ENCODE assay signal across 9 cellular contexts in genomic region chr1:25743164-25744139, GRCh38. TPM values are rescaled to one million over a fixed set of nuclear protein-coding genes. Genes with fewer than 3 reads are reported as not detected.
A peak's percentile ranks its signal among the peaks of the same experiment; 100 is the strongest.
DNase-seq lines count a peak whose midpoint lies in the region; ATAC-seq and TF ChIP-seq lines count a peak whose summit lies in the region.
"Had no signal": no experiment of that assay in that cellular context is flagged by ENCODE, and none has a peak within 500 bp of the region (broad histone marks: within the 10 kb centered on the region; RNA-seq: fewer than 3 reads in every experiment).

No MANE protein-coding gene starts in this region.

- in situ Hi-C loops in Panc1 (cut with HindIII; ENCODE audit: low pct_unique_long_range_greater_than_20kb, low sequenced_read_pairs), result no loop called here

- peaks cover 3% of the 10 kb centered on the region for H3K27me3 Mint-ChIP-seq in activated naive CD8-positive, alpha-beta T cell treated with anti-CD3 and anti-CD28 coated beads, Interleukin-2, amount 50 U/mL, for 24 hours

- H3K36me3 Mint-ChIP-seq in activated naive CD8-positive, alpha-beta T cell treated with anti-CD3 and anti-CD28 coated beads, Interleukin-2, amount 50 U/mL, for 24 hours (ENCODE audit: low read depth), result no peaks in the 10 kb centered on the region

- H3K9me3 Mint-ChIP-seq in activated naive CD8-positive, alpha-beta T cell treated with anti-CD3 and anti-CD28 coated beads, Interleukin-2, amount 50 U/mL, for 24 hours, result no peaks in the 10 kb centered on the region

- intact Hi-C loops in Panc1 (cut with micrococcal nuclease; ENCODE audit: unreplicated experiment), result no loop called here
- intact Hi-C loops in posterior vena cava (cut with DNase I), result loop anchor here (5.0 kb wide), 4 partner anchors 36 to 634 kb away; partner anchors contain the start of gene MAN1C1 (in 1 of the 2)

- no TSS peak for BruUV-seq in Panc1 (replicated peaks; lab: Mats Ljungman, UMichigan)

- H3K4me1 ChIP-seq in Panc1 (ENCODE audit: control insufficient read depth, insufficient read depth, low read length), result peaks cover 5% of the 10 kb centered on the region; the same call in 1 of the 2 replicates

- POLR2A ChIA-PET in Panc1 (lab: Charles Lee), result interaction anchor here (0.6 kb wide), 1 partner anchor 13 kb away, joined by 5 read pairs; no protein-coding TSS in a partner anchor
- POLR2A ChIA-PET in RWPE1 (lab: Yijun Ruan, JAX; ENCODE audit: low non-redundant PET), result interaction anchor here (0.6 kb wide), 1 partner anchor 190 kb away, joined by 3 read pairs; no protein-coding TSS in a partner anchor

- no peak overlapping the region for H3K4me3 Mint-ChIP-seq in activated naive CD8-positive, alpha-beta T cell treated with anti-CD3 and anti-CD28 coated beads, Interleukin-2, amount 50 U/mL, for 24 hours

- H3K36me3 ChIP-seq in Panc1 (ENCODE audit: control insufficient read depth, insufficient read depth, low read length), result no peaks in the 10 kb centered on the region

- H3K9me3 ChIP-seq in Panc1 (ENCODE audit: control insufficient read depth, insufficient read depth, low read depth, low read length), result no peaks in the 10 kb centered on the region

- TF ChIP-seq CTCF in Panc1 (IDR thresholded peaks at IDR 0.05), result no peak
- no peak for TF ChIP-seq CTCF in RWPE1 (conservative IDR thresholded peaks at IDR 0.05; ENCODE audit: low read depth)

- no peak overlapping the region for H3K4me3 ChIP-seq in Panc1 (ENCODE audit: low read depth in 2 of 2, low read length in 2 of 2)

- H3K27ac ChIP-seq in Panc1 (ENCODE audit: low read length), result no peak overlapping the region
- no peak overlapping the region for H3K27ac ChIP-seq in RWPE1

- CTCF ChIA-PET in Panc1 (lab: Charles Lee), result no interaction called here
- CTCF ChIA-PET in RWPE1 (lab: Yijun Ruan, JAX), result interaction anchor here (0.5 to 1.2 kb wide), 2 partner anchors 35 to 68 kb away, joined by 3 read pairs; no protein-coding TSS in a partner anchor

- no peak overlapping the region for H3K27ac Mint-ChIP-seq in activated naive CD8-positive, alpha-beta T cell treated with anti-CD3 and anti-CD28 coated beads, Interleukin-2, amount 50 U/mL, for 24 hours

- ATAC-seq in Panc1 (peak; percentile 24; the same call in 1 of the 2 replicates), GM19463 (IDR thresholded peaks at IDR 0.05; ENCODE audit: unreplicated experiment) (no peak), GM21515 (IDR thresholded peaks at IDR 0.05; ENCODE audit: unreplicated experiment) (no peak)
- no peak for ATAC-seq in activated naive CD8-positive, alpha-beta T cell treated with anti-CD3 and anti-CD28 coated beads, Interleukin-2, amount 50 U/mL, for 24 hours

- no peaks in the 10 kb centered on the region for H3K27me3 ChIP-seq in Panc1 (ENCODE audit: control insufficient read depth, insufficient read depth, low read length)

- DNase-seq in COLO829 (ENCODE audit: low spot score) (peak; percentile 85), Panc1 (ENCODE audit: low read depth, low spot score) (no peak), globus pallidus (ENCODE audit: low spot score) (peak; percentile 78), posterior vena cava (ENCODE audit: low spot score) (peak; percentile 97), RWPE1 (ENCODE audit: low spot score) (no peak)
- DNase-seq in activated naive CD8-positive, alpha-beta T cell treated with anti-CD3 and anti-CD28 coated beads, Interleukin-2, amount 50 U/mL, for 24 hours, result no peak
- DNase-seq: activated gamma-delta T cell had no signal

- peaks cover 2% of the 10 kb centered on the region for H3K4me1 Mint-ChIP-seq in activated naive CD8-positive, alpha-beta T cell treated with anti-CD3 and anti-CD28 coated beads, Interleukin-2, amount 50 U/mL, for 24 hours

RNA-seq across cellular contexts. Expression of gene SELENON, which starts 56.5 kb away (rescaled TPM):
- total RNA-seq in Panc1 (2021; ENCODE audit: unreplicated experiment), result 57.2 TPM
- 66.2 TPM for polyA plus RNA-seq in Panc1 (2012; ENCODE audit: insufficient read length)
- 10 to 100 TPM; 85.7 to 88.0 TPM for total RNA-seq in posterior vena cava

Comparison
In these comparisons a context has a peak if more than half of its experiments do, and no peak if none do; other contexts are left out.
1. DNase-seq: peak in COLO829 (single experiment), globus pallidus (single experiment) and posterior vena cava (single experiment); none in Panc1 (single experiment), RWPE1 (single experiment) and activated naive CD8-positive, alpha-beta T cell treated with anti-CD3 and anti-CD28 coated beads, Interleukin-2, amount 50 U/mL, for 24 hours (single experiment).